ENCODE assay signal across 8 cellular contexts in the genomic region with DNA sequence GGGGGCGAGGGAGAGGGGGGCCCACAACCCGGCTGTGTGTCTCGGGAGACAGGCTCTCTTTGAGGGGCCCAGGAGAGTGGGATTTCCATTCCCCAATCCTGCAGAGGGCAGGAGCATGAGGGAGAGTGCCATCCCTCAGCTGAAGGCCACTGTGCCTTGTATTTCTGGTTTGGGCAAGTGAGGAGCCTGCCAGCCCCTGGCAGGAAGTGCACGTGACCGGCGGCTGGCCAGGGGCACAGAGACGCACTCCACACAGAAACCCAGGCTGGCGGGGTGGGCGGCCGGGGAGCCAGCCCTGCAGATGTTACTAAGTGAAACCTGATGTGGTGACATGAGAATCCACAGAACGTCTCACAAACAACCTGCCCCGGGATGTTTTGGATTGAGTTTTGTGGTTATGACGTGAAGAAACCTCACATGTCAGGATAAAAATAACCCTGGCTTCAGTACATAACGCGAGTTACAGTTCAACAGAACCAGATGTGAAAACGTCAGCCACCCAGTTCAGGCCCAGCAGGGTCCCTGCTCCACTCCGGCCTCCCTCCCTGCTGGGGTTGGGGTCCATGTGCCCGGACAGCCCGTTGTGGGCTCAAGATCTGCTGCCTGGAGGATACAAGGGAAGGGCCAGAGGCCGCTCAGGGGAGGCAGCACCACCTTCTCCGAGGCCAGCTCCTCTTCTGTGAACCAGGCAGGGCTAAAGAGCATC. TPM values are rescaled to one million over a fixed set of nuclear protein-coding genes. Genes with fewer than 3 reads are reported as not detected.
DNase-seq lines count a peak whose midpoint lies in the region; ATAC-seq and TF ChIP-seq lines count a peak whose summit lies in the region.

No MANE protein-coding gene starts in this region.

- TF ChIP-seq POLR2A in prostate gland (IDR thresholded peaks at IDR 0.05): no peak

- CTCF ChIA-PET in AG04450 (lab: Charles Lee): interaction anchor here (0.5 to 3.3 kb wide), 23 partner anchors 8 to 72 kb away, joined by 3 to 30 read pairs (median 7); no protein-coding TSS in a partner anchor
- CTCF ChIA-PET in activated CD8-positive, alpha-beta memory T cell treated with anti-CD3 and anti-CD28 coated beads, Interleukin-2, amount 10 ng/mL, durations not matched to agents 7 days and 5 days (lab: Charles Lee): interaction anchor here (1.0 to 3.5 kb wide), 12 partner anchors 20 to 211 kb away, joined by 3 to 27 read pairs (median 4); no protein-coding TSS in a partner anchor

- POLR2A ChIA-PET in AG04450 (lab: Yijun Ruan, JAX): interaction anchor here (1.8 to 2.2 kb wide), 2 partner anchors 13 to 34 kb away, joined by 8 to 13 read pairs; no protein-coding TSS in a partner anchor

- peak overlapping the region; percentile 55 for H3K4me3 Mint-ChIP-seq in activated CD8-positive, alpha-beta memory T cell treated with anti-CD3 and anti-CD28 coated beads, Interleukin-2, amount 10 ng/mL, durations not matched to agents 7 days and 5 days

- peak overlapping the region; percentile 96 for H3K27ac Mint-ChIP-seq in activated CD8-positive, alpha-beta memory T cell treated with anti-CD3 and anti-CD28 coated beads, Interleukin-2, amount 10 ng/mL, durations not matched to agents 7 days and 5 days

- peaks cover 16% of the 10 kb centered on the region for H3K4me1 ChIP-seq in prostate gland (replicated peaks)

- no peaks in the 10 kb centered on the region for H3K36me3 ChIP-seq in prostate gland

- 16% methylated on average over 18 of the region's 21 CpGs for WGBS in prostate gland

- DNase-seq in AG04450 (ENCODE audit: low read depth, low spot score) (peak; percentile 97), epithelial cell of esophagus (ENCODE audit: low read depth) (peak; percentile 60), prostate gland (ENCODE audit: low spot score) (peak; percentile 88), T1000 (lab: John Stamatoyannopoulos, UW) (no peak), putamen (ENCODE audit: low spot score) (no peak)
- peak; percentile 93 for DNase-seq in activated CD8-positive, alpha-beta memory T cell treated with anti-CD3 and anti-CD28 coated beads, Interleukin-2, amount 10 ng/mL, durations not matched to agents 7 days and 5 days

- H3K9me3 ChIP-seq in AG04450 (ENCODE audit: control insufficient read depth, insufficient read depth, low read length): peaks cover 2% of the 10 kb centered on the region; the same call in 1 of the 2 replicates
- H3K9me3 ChIP-seq in prostate gland: no peaks in the 10 kb centered on the region

- no peaks in the 10 kb centered on the region for H3K9me3 Mint-ChIP-seq in activated CD8-positive, alpha-beta memory T cell treated with anti-CD3 and anti-CD28 coated beads, Interleukin-2, amount 10 ng/mL, durations not matched to agents 7 days and 5 days (ENCODE audit: low read depth)

- H3K36me3 Mint-ChIP-seq in activated CD8-positive, alpha-beta memory T cell treated with anti-CD3 and anti-CD28 coated beads, Interleukin-2, amount 10 ng/mL, durations not matched to agents 7 days and 5 days: peaks cover 1% of the 10 kb centered on the region

- H3K4me3 ChIP-seq in AG04450 (ENCODE audit: low read depth, low read length) (peak overlapping the region; percentile 5; the same call in 1 of the 2 replicates), epithelial cell of esophagus (ENCODE audit: low read length) (no peak overlapping the region), prostate gland (no peak overlapping the region)

- ATAC-seq in GM19395 (IDR thresholded peaks at IDR 0.05; ENCODE audit: unreplicated experiment) (peak; percentile 91), HG03558 (IDR thresholded peaks at IDR 0.05; ENCODE audit: extremely low read depth, unreplicated experiment) (peak; percentile 82)
- peak; percentile 87 for ATAC-seq in activated CD8-positive, alpha-beta memory T cell treated with anti-CD3 and anti-CD28 coated beads, Interleukin-2, amount 10 ng/mL, durations not matched to agents 7 days and 5 days

- TF ChIP-seq CTCF in AG04450 (IDR thresholded peaks at IDR 0.05; ENCODE audit: low read depth, low read length) (no peak), epithelial cell of esophagus (IDR thresholded peaks at IDR 0.05; ENCODE audit: insufficient read depth, low read depth, low read length, missing control alignments) (no peak), prostate gland (IDR thresholded peaks at IDR 0.05) (peak in 1 of 4 experiments; percentile 43)

- H3K27ac ChIP-seq in AG04450 (ENCODE audit: low read depth, low read length) (peak overlapping the region; percentile 99), prostate gland (peak overlapping the region; percentile 89 to 93)

- H3K27me3 Mint-ChIP-seq in activated CD8-positive, alpha-beta memory T cell treated with anti-CD3 and anti-CD28 coated beads, Interleukin-2, amount 10 ng/mL, durations not matched to agents 7 days and 5 days: no peaks in the 10 kb centered on the region

- peaks cover 43% of the 10 kb centered on the region for H3K4me1 Mint-ChIP-seq in activated CD8-positive, alpha-beta memory T cell treated with anti-CD3 and anti-CD28 coated beads, Interleukin-2, amount 10 ng/mL, durations not matched to agents 7 days and 5 days

- H3K27me3 ChIP-seq in AG04450 (ENCODE audit: control insufficient read depth, insufficient read depth, low read length) (no peaks in the 10 kb centered on the region), prostate gland (replicated peaks; ENCODE audit: insufficient read depth) (no peaks in the 10 kb centered on the region)

- intact Hi-C loops in prostate gland (cut with DNase I): loop anchor here (2.0 kb wide), 1 partner anchor 57 kb away; no protein-coding TSS in a partner anchor

RNA-seq across cellular contexts. Expression of a gene that starts 51.7 kb away (rescaled TPM):
- 57.9 and 80.1 TPM in 2 replicates for polyA plus RNA-seq in AG04450 (2011; rRNA removed)
- polyA minus RNA-seq in AG04450 (2011; rRNA and poly(A)+ RNA removed): 55.0 and 67.0 TPM in 2 replicates
- 1 to 10 TPM; 1.4 to 1.7 TPM for total RNA-seq in activated CD8-positive, alpha-beta memory T cell treated with anti-CD3 and anti-CD28 coated beads, Interleukin-2, amount 10 ng/mL, durations not matched to agents 7 days and 5 days
- 10 to 100 TPM; 42.4 to 92.4 TPM for total RNA-seq in prostate gland

Comparison
In these comparisons a context has a peak if more than half of its experiments do, and no peak if none do; other contexts are left out.
1. DNase-seq: peak in AG04450 (single experiment), activated CD8-positive, alpha-beta memory T cell treated with anti-CD3 and anti-CD28 coated beads, Interleukin-2, amount 10 ng/mL, durations not matched to agents 7 days and 5 days (single experiment), epithelial cell of esophagus (single experiment) and prostate gland (single experiment); none in T1000 (single experiment) and putamen (single experiment).
2. RNA of a gene that starts 51.7 kb away (total RNA-seq): 42.4 to 92.4 TPM in prostate gland; 1.4 to 1.7 TPM in activated CD8-positive, alpha-beta memory T cell treated with anti-CD3 and anti-CD28 coated beads, Interleukin-2, amount 10 ng/mL, durations not matched to agents 7 days and 5 days; every median in the first group is over 10 times any median in the second.
3. Peak in every context shown above with its lines, with median percentiles within 50 percentile points of each other: ATAC-seq.